Comparison of ENCODE assay signal across 14 cellular contexts in genomic region chr6:16240618-16241320, GRCh38.
"Had no signal": no experiment of that assay in that cellular context is flagged by ENCODE, and none has a peak within 500 bp of the region (broad histone marks: within the 10 kb centered on the region; RNA-seq: fewer than 3 reads in every experiment).

No MANE protein-coding gene starts in this region.

- H3K27ac ChIP-seq: epithelial cell of prostate, SK-N-MC, suprapubic skin had no signal

- H3K9me3 ChIP-seq: ovary, suprapubic skin had no signal

- H3K4me3 ChIP-seq: SK-N-MC had no signal

- H3K27me3 ChIP-seq: ovary, suprapubic skin had no signal

- H3K36me3 ChIP-seq: ovary, suprapubic skin had no signal

- DNase-seq: activated CD4-positive, alpha-beta T cell treated with anti-CD3 and anti-CD28 coated beads for 36 hours; activated CD8-positive, alpha-beta memory T cell treated with anti-CD3 and anti-CD28 coated beads, Interleukin-2, amount 50 U/mL, for 48 hours; activated CD8-positive, alpha-beta T cell treated with anti-CD3 and anti-CD28 coated beads, Interleukin-2, amount 10 ng/mL, durations not matched to agents 7 days and 5 days; activated naive CD4-positive, alpha-beta T cell treated with Interleukin-2 at 50 U/mL for 16 hours; activated naive CD8-positive, alpha-beta T cell treated with anti-CD3 and anti-CD28 coated beads, Interleukin-2, amount 50 U/mL, for 24 hours; effector memory CD4-positive, alpha-beta T cell; nephron progenitor cell; ovary; stimulated activated naive CD4-positive, alpha-beta T cell; T-cell; T1000 had no signal
